ENCODE assay signal across 15 cellular contexts in genomic region chr12:64624035-64624434, GRCh38. TPM values are rescaled to one million over a fixed set of nuclear protein-coding genes. Genes with fewer than 3 reads are reported as not detected.
DNase-seq lines count a peak whose midpoint lies in the region; ATAC-seq, FAIRE-seq and TF ChIP-seq lines count a peak whose summit lies in the region.
"Had no signal": no experiment of that assay in that cellular context is flagged by ENCODE, and none has a peak within 500 bp of the region (broad histone marks: within the 10 kb centered on the region; RNA-seq: fewer than 3 reads in every experiment).

No MANE protein-coding gene starts in this region.

- no peaks in the 10 kb centered on the region for H3K9me3 ChIP-seq in HUES48 (ENCODE audit: control insufficient read depth, insufficient read depth, low read length)

- H3K4me3 Mint-ChIP-seq in CD14-positive monocyte (no peak overlapping the region), osteocyte (ENCODE audit: unreplicated experiment) (no peak overlapping the region)

- no peak for ATAC-seq in HG02870 (IDR thresholded peaks at IDR 0.05; ENCODE audit: unreplicated experiment)
- ATAC-seq: activated CD4-positive, CD25-positive, alpha-beta regulatory T cell treated with anti-CD3 and anti-CD28 coated beads, Interleukin-2, amount 50 U/mL, for 24 hours had no signal

- no peak overlapping the region for H3K9ac ChIP-seq in HUES48 (ENCODE audit: low read depth, low read length)
- H3K9ac ChIP-seq: parathyroid adenoma had no signal

- peaks cover 0 to 2% (median 0%) of the 10 kb centered on the region in 3 donors for H3K27me3 Mint-ChIP-seq in CD14-positive monocyte (ENCODE audit: low read depth in 3 of 3)
- H3K27me3 Mint-ChIP-seq in osteocyte (ENCODE audit: unreplicated experiment) = no peaks in the 10 kb centered on the region
- H3K27me3 Mint-ChIP-seq: dendritic cell treated with granulocyte-macrophage colony-stimulating factor and Interleukin-4, amounts not matched to agents 40 ng/mL and 50 ng/mL, for 4 days had no signal

- peak overlapping the region; percentile 56 for H3K27ac ChIP-seq in HUES48 (ENCODE audit: low read depth, low read length)
- peak overlapping the region; percentile 25 for H3K27ac ChIP-seq in brain microvascular endothelial cell
- H3K27ac ChIP-seq: parathyroid adenoma had no signal

- H3K27ac Mint-ChIP-seq in CD14-positive monocyte (peak overlapping the region; percentile 80 to 100 (median 98)), osteocyte (ENCODE audit: unreplicated experiment) (peak overlapping the region; percentile 86)

- no peak for FAIRE-seq in D721Med (lab: Jason Lieb, UNC)

- peaks cover 40% of the 10 kb centered on the region for H3K4me1 ChIP-seq in HUES48 (ENCODE audit: control insufficient read depth, insufficient read depth, low read length)
- H3K4me1 ChIP-seq: parathyroid adenoma had no signal

- peak overlapping the region; percentile 15; the same call in 1 of the 2 replicates for H3K4me3 ChIP-seq in HUES48 (ENCODE audit: low read depth, low read length)
- no peak overlapping the region for H3K4me3 ChIP-seq in brain microvascular endothelial cell (ENCODE audit: low read depth, low read length)

- TF ChIP-seq CTCF in CD14-positive monocyte (IDR thresholded peaks at IDR 0.05) (no peak), brain microvascular endothelial cell (IDR thresholded peaks at IDR 0.05; ENCODE audit: low read depth, low read length, missing control alignments) (no peak), osteocyte (IDR thresholded peaks at IDR 0.05) (no peak), D721Med (IDR thresholded peaks at IDR 0.05; ENCODE audit: insufficient read depth, missing control alignments) (no peak)

- peaks cover 11 to 16% of the 10 kb centered on the region in 2 donors for H3K36me3 Mint-ChIP-seq in CD14-positive monocyte
- no peaks in the 10 kb centered on the region for H3K36me3 Mint-ChIP-seq in osteocyte (ENCODE audit: unreplicated experiment)

- H3K27me3 ChIP-seq in HUES48 (ENCODE audit: control insufficient read depth, insufficient read depth, low read length) (no peaks in the 10 kb centered on the region), brain microvascular endothelial cell (replicated peaks) (no peaks in the 10 kb centered on the region)

- H3K4me1 Mint-ChIP-seq in CD14-positive monocyte = peaks cover 83% of the 10 kb centered on the region
- H3K4me1 Mint-ChIP-seq in osteocyte (ENCODE audit: unreplicated experiment) = peaks cover 58% of the 10 kb centered on the region

- DNase-seq in CD14-positive monocyte (ENCODE audit: low spot score) (no peak), brain microvascular endothelial cell (no peak), osteocyte (ENCODE audit: extremely low spot score, unreplicated experiment) (no peak), globus pallidus (ENCODE audit: low spot score) (no peak), D721Med (ENCODE audit: insufficient read length, low spot score) (no peak), 8988T (no peak)
- DNase-seq: amniotic stem cell; NCI-H1092; stimulated activated CD4-positive, alpha-beta T cell treated with anti-CD3 and anti-CD28 coated beads, Interleukin-1b, Interleukin-23, amount 100 ng/mL, for 48 hours; SW 1271 had no signal

- in situ Hi-C loops in brain microvascular endothelial cell (cut with HindIII; ENCODE audit: low pct_ligation_motif_present, low sequenced_read_pairs) = no loop called here

- H3K9me3 Mint-ChIP-seq in CD14-positive monocyte (no peaks in the 10 kb centered on the region), osteocyte (ENCODE audit: unreplicated experiment) (no peaks in the 10 kb centered on the region)
- H3K9me3 Mint-ChIP-seq: dendritic cell treated with granulocyte-macrophage colony-stimulating factor and Interleukin-4, amounts not matched to agents 40 ng/mL and 50 ng/mL, for 4 days had no signal

- intact Hi-C loops in CD14-positive monocyte (cut with micrococcal nuclease) = loop anchor here in 1 of 2 donors (2.0 to 10.0 kb wide), 2 partner anchors 13 to 169 kb away; partner anchors contain the start of genes RASSF3 and TBK1

- no peaks in the 10 kb centered on the region for H3K36me3 ChIP-seq in HUES48 (ENCODE audit: control insufficient read depth, insufficient read depth, low read length)
- no peaks in the 10 kb centered on the region for H3K36me3 ChIP-seq in brain microvascular endothelial cell (replicated peaks)

RNA-seq across cellular contexts. Expression of gene RASSF3, which starts 13.7 kb away (rescaled TPM):
- 10 to 100 TPM in 1 of 2 donors, 1 to 10 TPM in 1; 6.6 to 14.5 TPM for polyA plus RNA-seq in CD14-positive monocyte
- total RNA-seq in osteocyte = 27.0 and 29.0 TPM in 2 replicates
